4 cellular contexts compared by ENCODE assay signal in genomic region chr12:24394246-24394645, GRCh38.
"Had no signal": no experiment of that assay in that cellular context is flagged by ENCODE, and none has a peak within 500 bp of the region (broad histone marks: within the 10 kb centered on the region; RNA-seq: fewer than 3 reads in every experiment).

No MANE protein-coding gene starts in this region.

- H3K27ac Mint-ChIP-seq: GM23338, H9 had no signal

- DNase-seq: H9, HCEC 1CT, IMR-90 had no signal

- H3K4me3 ChIP-seq: GM23338 had no signal

- ATAC-seq: GM23338 had no signal

- H3K4me3 Mint-ChIP-seq: GM23338, H9 had no signal
